1 cellular context compared by ENCODE assay signal in the genomic region with DNA sequence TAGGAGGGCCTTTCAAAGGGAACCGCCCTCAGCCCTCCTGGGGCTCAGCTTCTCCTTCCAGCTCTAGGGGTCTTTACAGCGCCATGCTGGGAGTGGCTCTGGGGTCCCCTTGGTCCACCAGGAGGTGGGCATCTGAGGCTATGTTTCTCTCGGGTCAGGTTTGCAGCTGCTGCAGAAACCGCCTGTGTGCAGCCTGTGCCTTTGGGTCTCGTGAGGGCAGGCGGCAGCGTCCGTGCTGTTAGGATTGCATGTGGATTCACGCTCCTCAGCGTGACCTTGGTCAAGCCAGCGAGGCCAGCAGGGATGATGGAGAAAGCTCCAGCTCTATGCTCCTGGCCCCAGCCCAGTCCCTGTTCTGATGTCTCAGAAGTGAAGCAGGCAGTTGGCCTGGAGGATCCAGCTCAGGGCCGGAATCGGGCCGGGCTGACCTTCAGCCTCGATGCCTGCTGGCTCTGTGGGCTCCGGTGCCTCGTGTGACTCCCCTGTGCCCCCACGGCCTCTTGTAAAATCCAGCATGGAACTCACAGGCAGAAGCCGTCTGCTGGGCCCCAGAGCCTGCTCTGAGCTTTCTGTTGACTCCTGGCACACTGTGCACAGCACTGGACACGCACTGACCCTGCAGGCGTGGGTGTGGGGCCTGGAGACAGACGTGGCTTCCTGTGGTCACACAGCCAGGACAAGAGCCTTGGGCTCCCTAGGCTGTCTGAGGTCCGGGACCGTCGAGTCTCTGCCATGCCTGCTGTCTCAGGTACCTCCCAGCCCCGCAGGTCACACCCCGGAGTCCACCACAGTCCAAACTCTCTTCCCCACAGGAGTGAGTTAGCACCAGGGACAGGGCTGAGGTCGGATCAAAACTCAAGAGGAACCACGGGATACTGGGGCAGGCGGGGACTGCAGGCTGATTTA.
TF ChIP-seq lines count a peak whose summit lies in the region.

No MANE protein-coding gene starts in this region.

TF ChIP-seq in HepG2, 621 proteins besides CTCF, POLR2A, EP300 and RAD21:
- TF ChIP-seq, protein P1, sequence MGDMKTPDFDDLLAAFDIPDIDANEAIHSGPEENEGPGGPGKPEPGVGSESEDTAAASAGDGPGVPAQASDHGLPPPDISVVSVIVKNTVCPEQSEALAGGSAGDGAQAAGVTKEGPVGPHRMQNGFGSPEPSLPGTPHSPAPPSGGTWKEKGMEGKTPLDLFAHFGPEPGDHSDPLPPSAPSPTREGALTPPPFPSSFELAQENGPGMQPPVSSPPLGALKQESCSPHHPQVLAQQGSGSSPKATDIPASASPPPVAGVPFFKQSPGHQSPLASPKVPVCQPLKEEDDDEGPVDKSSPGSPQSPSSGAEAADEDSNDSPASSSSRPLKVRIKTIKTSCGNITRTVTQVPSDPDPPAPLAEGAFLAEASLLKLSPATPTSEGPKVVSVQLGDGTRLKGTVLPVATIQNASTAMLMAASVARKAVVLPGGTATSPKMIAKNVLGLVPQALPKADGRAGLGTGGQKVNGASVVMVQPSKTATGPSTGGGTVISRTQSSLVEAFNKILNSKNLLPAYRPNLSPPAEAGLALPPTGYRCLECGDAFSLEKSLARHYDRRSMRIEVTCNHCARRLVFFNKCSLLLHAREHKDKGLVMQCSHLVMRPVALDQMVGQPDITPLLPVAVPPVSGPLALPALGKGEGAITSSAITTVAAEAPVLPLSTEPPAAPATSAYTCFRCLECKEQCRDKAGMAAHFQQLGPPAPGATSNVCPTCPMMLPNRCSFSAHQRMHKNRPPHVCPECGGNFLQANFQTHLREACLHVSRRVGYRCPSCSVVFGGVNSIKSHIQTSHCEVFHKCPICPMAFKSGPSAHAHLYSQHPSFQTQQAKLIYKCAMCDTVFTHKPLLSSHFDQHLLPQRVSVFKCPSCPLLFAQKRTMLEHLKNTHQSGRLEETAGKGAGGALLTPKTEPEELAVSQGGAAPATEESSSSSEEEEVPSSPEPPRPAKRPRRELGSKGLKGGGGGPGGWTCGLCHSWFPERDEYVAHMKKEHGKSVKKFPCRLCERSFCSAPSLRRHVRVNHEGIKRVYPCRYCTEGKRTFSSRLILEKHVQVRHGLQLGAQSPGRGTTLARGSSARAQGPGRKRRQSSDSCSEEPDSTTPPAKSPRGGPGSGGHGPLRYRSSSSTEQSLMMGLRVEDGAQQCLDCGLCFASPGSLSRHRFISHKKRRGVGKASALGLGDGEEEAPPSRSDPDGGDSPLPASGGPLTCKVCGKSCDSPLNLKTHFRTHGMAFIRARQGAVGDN (CRISPR knock-in tag; IDR thresholded peaks at IDR 0.05) = peak; percentile 26; the same call in 1 of the 2 replicates
- TF ChIP-seq, protein P2, sequence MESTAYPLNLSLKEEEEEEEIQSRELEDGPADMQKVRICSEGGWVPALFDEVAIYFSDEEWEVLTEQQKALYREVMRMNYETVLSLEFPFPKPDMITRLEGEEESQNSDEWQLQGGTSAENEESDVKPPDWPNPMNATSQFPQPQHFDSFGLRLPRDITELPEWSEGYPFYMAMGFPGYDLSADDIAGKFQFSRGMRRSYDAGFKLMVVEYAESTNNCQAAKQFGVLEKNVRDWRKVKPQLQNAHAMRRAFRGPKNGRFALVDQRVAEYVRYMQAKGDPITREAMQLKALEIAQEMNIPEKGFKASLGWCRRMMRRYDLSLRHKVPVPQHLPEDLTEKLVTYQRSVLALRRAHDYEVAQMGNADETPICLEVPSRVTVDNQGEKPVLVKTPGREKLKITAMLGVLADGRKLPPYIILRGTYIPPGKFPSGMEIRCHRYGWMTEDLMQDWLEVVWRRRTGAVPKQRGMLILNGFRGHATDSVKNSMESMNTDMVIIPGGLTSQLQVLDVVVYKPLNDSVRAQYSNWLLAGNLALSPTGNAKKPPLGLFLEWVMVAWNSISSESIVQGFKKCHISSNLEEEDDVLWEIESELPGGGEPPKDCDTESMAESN (CRISPR knock-in tag; conservative IDR thresholded peaks at IDR 0.05) = no peak
- TF ChIP-seq ZNF768 (CRISPR knock-in tag; IDR thresholded peaks at IDR 0.05) = peak; percentile 62; the same call in 1 of the 2 replicates
- no peak for TF ChIP-seq ZSCAN9 (CRISPR knock-in tag; IDR thresholded peaks at IDR 0.05; ENCODE audit: borderline replicate concordance)
TF ChIP-seq in HepG2: peak in this region for 2.
